In the genomic region with DNA sequence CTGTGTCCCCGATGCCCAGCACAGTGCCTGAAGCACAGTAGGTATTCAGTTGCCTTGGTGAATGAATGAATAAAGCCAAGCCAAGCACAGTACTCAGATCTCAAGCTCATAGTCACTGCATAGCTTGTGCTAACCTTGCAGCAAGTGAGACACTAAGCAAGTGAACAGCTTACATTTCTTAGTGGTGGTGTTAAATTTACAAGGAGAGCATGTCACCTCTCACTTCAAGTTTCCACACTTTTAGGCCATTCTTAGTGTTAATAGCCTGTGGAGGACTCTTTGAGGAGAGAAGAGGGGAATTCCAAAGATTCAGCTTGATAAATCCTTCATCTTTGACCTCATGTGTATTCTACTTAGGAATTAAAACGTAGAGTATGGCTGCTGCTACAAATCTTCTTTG, we compare ENCODE assay signal across 16 cellular contexts.
A peak's percentile ranks its signal among the peaks of the same experiment; 100 is the strongest.
DNase-seq lines count a peak whose midpoint lies in the region; ATAC-seq and TF ChIP-seq lines count a peak whose summit lies in the region.
"Had no signal": no experiment of that assay in that cellular context is flagged by ENCODE, and none has a peak within 500 bp of the region (broad histone marks: within the 10 kb centered on the region; RNA-seq: fewer than 3 reads in every experiment).

No MANE protein-coding gene starts in this region.

- WGBS in GM23248 (ENCODE audit: low coverage in 1 of 2, low lambda C conversion rate in 2 of 2, missing lambda C conversion rate in 2 of 2), 2 experiments, result 92 to 94% methylated on average over 2 of the region's 2 CpGs
- WGBS in hepatocyte (ENCODE audit: low lambda C conversion rate, missing lambda C conversion rate), result 82% methylated on average over 2 of the region's 2 CpGs
- WGBS in stomach, 5 donors, result 64 to 87% (median 80%) methylated on average over 2 of the region's 2 CpGs

- H3K4me3 ChIP-seq in GM23248 (no peak overlapping the region), OCI-LY3 (ENCODE audit: low read length) (no peak overlapping the region), hepatocyte (no peak overlapping the region), stomach (no peak overlapping the region), MG63 (no peak overlapping the region)
- H3K4me3 ChIP-seq: SK-N-MC had no signal

- DNase-seq in GM23248 (no peak), hepatocyte (ENCODE audit: low spot score) (no peak), stomach (no peak), foreskin keratinocyte (no peak), MG63 (no peak)
- no peak for DNase-seq in activated CD4-positive, alpha-beta T cell treated with anti-CD3 and anti-CD28 coated beads for 1 hour
- DNase-seq: mammary epithelial cell; NCI-H1092; NCI-H2081 treated with DMSO at 0.1 percent for 48 hours; NCI-H526 treated with DMSO at 0.1 percent for 48 hours; PC-3; stimulated activated CD4-positive, alpha-beta T cell treated with anti-CD3 and anti-CD28 coated beads, Interleukin-12 subunit alpha, Interleukin-12 subunit beta, amount 100 ng/mL, for 4 hours had no signal

- H4K20me1 ChIP-seq in GM23248 (ENCODE audit: insufficient read depth) (peaks cover 31% of the 10 kb centered on the region), OCI-LY3 (ENCODE audit: insufficient read depth, low read length) (peaks cover 81% of the 10 kb centered on the region), hepatocyte (ENCODE audit: insufficient read depth, poor library complexity, severe bottlenecking) (no peaks in the 10 kb centered on the region)

- H3K9ac ChIP-seq in GM23248 (no peak overlapping the region), OCI-LY3 (ENCODE audit: low read length) (no peak overlapping the region)

- no peak for TF ChIP-seq EP300 in stomach (IDR thresholded peaks at IDR 0.05)

- peaks cover 65% of the 10 kb centered on the region for H3F3A ChIP-seq in GM23248 (ENCODE audit: insufficient read depth)

- intact Hi-C loops in stomach (cut with DNase I; ENCODE audit: low total_unique reads), result no loop called here

- no peaks in the 10 kb centered on the region for H3K27me3 ChIP-seq in GM23248 (replicated peaks; ENCODE audit: insufficient read depth)
- no peaks in the 10 kb centered on the region for H3K27me3 ChIP-seq in OCI-LY3 (ENCODE audit: low read depth, low read length)
- H3K27me3 ChIP-seq in hepatocyte, result no peaks in the 10 kb centered on the region
- no peaks in the 10 kb centered on the region for H3K27me3 ChIP-seq in stomach
- no peaks in the 10 kb centered on the region for H3K27me3 ChIP-seq in foreskin keratinocyte
- H3K27me3 ChIP-seq in MG63, result no peaks in the 10 kb centered on the region

- H3K79me2 ChIP-seq in GM23248 (ENCODE audit: insufficient read depth) (peaks cover 99% of the 10 kb centered on the region), OCI-LY3 (ENCODE audit: low read length) (peaks cover 52% of the 10 kb centered on the region), hepatocyte (peaks cover 1% of the 10 kb centered on the region)

- H3K4me2 ChIP-seq in GM23248 (ENCODE audit: unreplicated experiment) (no peak overlapping the region), OCI-LY3 (ENCODE audit: low read length) (peak overlapping the region; percentile 26; the same call in 1 of the 2 replicates), hepatocyte (no peak overlapping the region)

- peak overlapping the region; percentile 9; the same call in 1 of the 2 replicates for H3K27ac ChIP-seq in GM23248
- no peak overlapping the region for H3K27ac ChIP-seq in OCI-LY3 (ENCODE audit: low read length)
- peak overlapping the region; percentile 38 for H3K27ac ChIP-seq in hepatocyte
- H3K27ac ChIP-seq in stomach, result peak overlapping the region in 3 of 5 donors; percentile 15 to 45 (median 32)
- no peak overlapping the region for H3K27ac ChIP-seq in foreskin keratinocyte
- H3K27ac ChIP-seq: SK-N-MC had no signal

- H3K9me2 ChIP-seq in GM23248 (ENCODE audit: insufficient read depth), result no peaks in the 10 kb centered on the region
- H3K9me2 ChIP-seq in hepatocyte (replicated peaks; ENCODE audit: insufficient read depth), result no peaks in the 10 kb centered on the region

- TF ChIP-seq CTCF in OCI-LY3 (IDR thresholded peaks at IDR 0.05; ENCODE audit: low read depth, low read length), result no peak
- no peak for TF ChIP-seq CTCF in hepatocyte (IDR thresholded peaks at IDR 0.05; ENCODE audit: poor library complexity)
- TF ChIP-seq CTCF in stomach (IDR thresholded peaks at IDR 0.05), result no peak
- no peak for TF ChIP-seq CTCF in foreskin keratinocyte (conservative IDR thresholded peaks at IDR 0.05)

- H3K4me1 ChIP-seq in GM23248 (ENCODE audit: insufficient read depth) (peaks cover 58% of the 10 kb centered on the region), OCI-LY3 (ENCODE audit: low read length) (peaks cover 65% of the 10 kb centered on the region), hepatocyte (ENCODE audit: insufficient read depth) (peaks cover 23% of the 10 kb centered on the region), stomach (peaks cover 19 to 44% (median 22%) of the 10 kb centered on the region in 4 donors), foreskin keratinocyte (no peaks in the 10 kb centered on the region)

- H3K36me3 ChIP-seq in GM23248 (ENCODE audit: low read depth) (peaks cover 22% of the 10 kb centered on the region), OCI-LY3 (replicated peaks; ENCODE audit: low read depth, low read length) (peaks cover 11% of the 10 kb centered on the region), hepatocyte (replicated peaks; ENCODE audit: insufficient read depth, low read depth) (no peaks in the 10 kb centered on the region), stomach (no peaks in the 10 kb centered on the region), MG63 (peaks cover 36% of the 10 kb centered on the region)

- in situ Hi-C loops in GM23248 (cut with MboI), result no loop called here

- H2AFZ ChIP-seq in GM23248 (no peak overlapping the region), OCI-LY3 (ENCODE audit: low read depth, low read length) (no peak overlapping the region), hepatocyte (no peak overlapping the region)

- H3K9me3 ChIP-seq in GM23248 (ENCODE audit: low read depth) (no peaks in the 10 kb centered on the region), OCI-LY3 (ENCODE audit: insufficient read depth, low read length) (no peaks in the 10 kb centered on the region), hepatocyte (ENCODE audit: low read depth) (no peaks in the 10 kb centered on the region), stomach (no peaks in the 10 kb centered on the region), MG63 (no peaks in the 10 kb centered on the region)

- TF ChIP-seq POLR2A in stomach (IDR thresholded peaks at IDR 0.05), result no peak

- no peak for ATAC-seq in foreskin keratinocyte
- no peak for ATAC-seq in GM18870 (IDR thresholded peaks at IDR 0.05; ENCODE audit: unreplicated experiment)
- ATAC-seq: PC-3; stimulated activated effector memory CD8-positive, alpha-beta T cell treated with anti-CD3 and anti-CD28 coated beads, Interleukin-12 subunit alpha, Interleukin-12 subunit beta, amount 100 ng/mL, for 72 hours had no signal

Comparison
In these comparisons a context has a peak if more than half of its experiments do, and no peak if none do; other contexts are left out.
1. H3K27ac ChIP-seq: peak in GM23248 (single experiment), hepatocyte (single experiment) and stomach (3 of 5); none in OCI-LY3 (single experiment) and foreskin keratinocyte (single experiment).